Comparison of ENCODE assay signal across 8 cellular contexts in the genomic region with DNA sequence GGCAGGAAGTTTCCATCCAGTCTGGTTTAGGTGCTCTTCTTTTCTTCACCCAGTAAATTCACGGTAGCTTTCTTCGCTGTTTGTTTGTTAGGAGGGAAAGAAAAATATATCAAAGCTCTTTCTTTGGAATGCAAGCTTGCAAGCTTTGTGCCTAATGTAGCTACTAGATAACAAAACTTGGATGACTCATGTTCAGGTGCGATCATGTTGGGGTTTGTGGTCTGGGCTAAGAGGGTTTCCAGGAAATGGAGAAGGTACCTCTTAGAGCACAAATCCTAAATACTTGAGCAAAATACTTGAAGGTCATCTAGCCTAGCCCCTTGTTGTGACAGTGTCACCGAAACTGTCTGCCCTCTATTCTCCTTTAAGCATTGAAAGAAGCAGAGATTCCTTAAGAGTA. TPM values are rescaled to one million over a fixed set of nuclear protein-coding genes. Genes with fewer than 3 reads are reported as not detected.
DNase-seq lines count a peak whose midpoint lies in the region; ATAC-seq and TF ChIP-seq lines count a peak whose summit lies in the region.

No MANE protein-coding gene starts in this region.

- no peaks in the 10 kb centered on the region for H3K9me3 ChIP-seq in mammary epithelial cell (replicated peaks; ENCODE audit: insufficient read depth, low read length)

- in situ Hi-C loops in mammary epithelial cell (cut with MboI; ENCODE audit: low sequenced_read_pairs in 2 of 2): no loop called here

- WGBS in mammary epithelial cell (ENCODE audit: low coverage, missing lambda C conversion rate): 48% methylated on average over 4 of the region's 4 CpGs

- dilution Hi-C loops in mammary epithelial cell (cut with HindIII; ENCODE audit: low sequenced_read_pairs): no loop called here

- no peaks in the 10 kb centered on the region for H3K27me3 ChIP-seq in mammary epithelial cell (ENCODE audit: insufficient read depth, low read length)

- TF ChIP-seq CTCF in mammary epithelial cell (conservative IDR thresholded peaks at IDR 0.05 in 1 of 2, IDR thresholded peaks at IDR 0.05 in 1 of 2; ENCODE audit: extremely low read depth in 1 of 2, insufficient read depth in 1 of 2, low read depth in 1 of 2, low read length in 2 of 2): no peak

- no peak overlapping the region for H3K9ac ChIP-seq in mammary epithelial cell (ENCODE audit: insufficient read depth, low read length)

- H3K36me3 ChIP-seq in mammary epithelial cell (ENCODE audit: insufficient read depth, low read length): peaks cover 25% of the 10 kb centered on the region

- H3K27ac ChIP-seq in mammary epithelial cell (ENCODE audit: insufficient read depth, low read depth, low read length): peak overlapping the region; percentile 35

- peak in 4 of 5 donors; percentile 24 to 82 (median 43) for DNase-seq in T-helper 1 cell
- peak; percentile 77 for DNase-seq in mammary epithelial cell
- peak; percentile 23 for DNase-seq in stimulated activated CD4-positive, alpha-beta T cell treated with anti-CD3 and anti-CD28 coated beads, Interleukin-4, amount 100 ng/mL, for 1 hour
- no peak for DNase-seq in HK-2 (ENCODE audit: unreplicated experiment)
- DNase-seq in GOT3 (lab: John Stamatoyannopoulos, UW): no peak
- no peak for DNase-seq in occipital lobe (lab: John Stamatoyannopoulos, UW)
- no peak for DNase-seq in Right ventricle myocardium inferior (ENCODE audit: missing footprints)

- peaks cover 6% of the 10 kb centered on the region for H4K20me1 ChIP-seq in mammary epithelial cell (ENCODE audit: insufficient read depth, low read length)

- CTCF ChIA-PET in mammary epithelial cell (lab: Charles Lee; ENCODE audit: low non-redundant PET): no interaction called here

- H2AFZ ChIP-seq in mammary epithelial cell (ENCODE audit: low read depth, low read length): no peak overlapping the region

- BruUV-seq in mammary epithelial cell (replicated peaks; lab: Mats Ljungman, UMichigan): no TSS peak

- H3K4me2 ChIP-seq in mammary epithelial cell (ENCODE audit: insufficient read depth, low read depth, low read length): peak overlapping the region; percentile 30

- H3K79me2 ChIP-seq in mammary epithelial cell (ENCODE audit: insufficient read depth, low read length): peaks cover 42% of the 10 kb centered on the region

- no peak overlapping the region for H3K4me3 ChIP-seq in mammary epithelial cell (replicated peaks in 1 of 3; ENCODE audit: insufficient read depth in 1 of 3, low read depth in 2 of 3, low read length in 3 of 3)

- H3K4me1 ChIP-seq in mammary epithelial cell (ENCODE audit: insufficient read depth, low read length): peaks cover 12% of the 10 kb centered on the region

- intact Hi-C loops in mammary epithelial cell (cut with micrococcal nuclease) (loop anchor here (5.0 kb wide), 1 partner anchor 84 kb away; no protein-coding TSS in a partner anchor), Right ventricle myocardium inferior (cut with DNase I) (no loop called here)

- peak; percentile 63 for ATAC-seq in GM21825 (IDR thresholded peaks at IDR 0.05; ENCODE audit: unreplicated experiment)
- no peak for ATAC-seq in Right ventricle myocardium inferior

RNA-seq across cellular contexts. Expression of a gene that starts 17.7 kb away (rescaled TPM):
- total RNA-seq in mammary epithelial cell (10 to 100 TPM; 31.8 to 57.2 TPM), occipital lobe (33.8 TPM), Right ventricle myocardium inferior (24.8 TPM)
- 43.7 TPM for polyA plus RNA-seq in mammary epithelial cell
- 3.1 TPM for polyA minus RNA-seq in mammary epithelial cell

RNA-seq across cellular contexts. Expression of a gene that starts 43.3 kb away (rescaled TPM):
- total RNA-seq in mammary epithelial cell: 100 to 1,000 TPM in 1 of 2 donors, 10 to 100 TPM in 1; 60.7 to 102 TPM
- 154 TPM for polyA plus RNA-seq in mammary epithelial cell
- polyA minus RNA-seq in mammary epithelial cell: 330 TPM
- total RNA-seq in occipital lobe: 113 TPM
- total RNA-seq in Right ventricle myocardium inferior: 125 TPM

Comparison
In these comparisons a context has a peak if more than half of its experiments do, and no peak if none do; other contexts are left out.
1. DNase-seq: peak in T-helper 1 cell (4 of 5), mammary epithelial cell (single experiment) and stimulated activated CD4-positive, alpha-beta T cell treated with anti-CD3 and anti-CD28 coated beads, Interleukin-4, amount 100 ng/mL, for 1 hour (single experiment); none in HK-2 (single experiment), GOT3 (single experiment), occipital lobe (single experiment) and Right ventricle myocardium inferior (single experiment).